In genomic region chr14:47020500-47020899, GRCh38 we compare ENCODE assay signal across 39 cellular contexts.
"Had no signal": no experiment of that assay in that cellular context is flagged by ENCODE, and none has a peak within 500 bp of the region (broad histone marks: within the 10 kb centered on the region; RNA-seq: fewer than 3 reads in every experiment).

No MANE protein-coding gene starts in this region.

- H3K36me3 Mint-ChIP-seq: activated naive CD4-positive, alpha-beta T cell treated with anti-CD3 and anti-CD28 coated beads, Interleukin-2, amount 50 U/mL, for 72 hours; activated naive CD8-positive, alpha-beta T cell; activated naive CD8-positive, alpha-beta T cell treated with anti-CD3 and anti-CD28 coated beads for 36 hours; activated naive CD8-positive, alpha-beta T cell treated with anti-CD3 and anti-CD28 coated beads, Interleukin-2, amount 10 ng/mL, durations not matched to agents 7 days and 5 days; brain had no signal

- H3K27me3 Mint-ChIP-seq: activated naive CD8-positive, alpha-beta T cell; activated naive CD8-positive, alpha-beta T cell treated with anti-CD3 and anti-CD28 coated beads for 36 hours; activated naive CD8-positive, alpha-beta T cell treated with anti-CD3 and anti-CD28 coated beads, Interleukin-2, amount 10 ng/mL, durations not matched to agents 7 days and 5 days; activated naive CD8-positive, alpha-beta T cell treated with anti-CD3 and anti-CD28 coated beads, Interleukin-2, amount 50 U/mL, for 24 hours; activated T-cell treated with anti-CD3 and anti-CD28 coated beads, Interleukin-2, amount 50 U/mL, for 24 hours; activated T-helper 17 cell treated with anti-CD3 and anti-CD28 coated beads, Interleukin-2, amount 50 U/mL, for 72 hours; brain; central memory CD8-positive, alpha-beta T cell had no signal

- H3K4me1 ChIP-seq: adrenal gland, ascending aorta, body of pancreas, breast epithelium had no signal

- H3K27ac ChIP-seq: adrenal gland, ascending aorta, body of pancreas, brain microvascular endothelial cell, breast epithelium, cardiac muscle cell had no signal

- H3K36me3 ChIP-seq: adrenal gland, ascending aorta, brain microvascular endothelial cell, breast epithelium, cardiac muscle cell had no signal

- H3K9me3 Mint-ChIP-seq: activated T-helper 1 cell treated with anti-CD3 and anti-CD28 coated beads, Interleukin-12 subunit alpha, Interleukin-12 subunit beta, Interleukin-2, Interleukin-4 antibody, amounts not matched to agents 30 ng/mL and 10 ng/mL and 1 ng/mL, durations not matched to agents 14 hours and 24 hours and 36 hours; brain had no signal

- H3K4me3 ChIP-seq: adrenal gland, ascending aorta, body of pancreas, breast epithelium, cardiac muscle cell had no signal

- FAIRE-seq: astrocyte, bronchial epithelial cell, colon had no signal

- H3K27ac Mint-ChIP-seq: activated naive CD4-positive, alpha-beta T cell treated with anti-CD3 and anti-CD28 coated beads for 36 hours; activated naive CD4-positive, alpha-beta T cell treated with anti-CD3 and anti-CD28 coated beads, Interleukin-2, amount 50 U/mL, for 72 hours; activated naive CD8-positive, alpha-beta T cell; activated naive CD8-positive, alpha-beta T cell treated with anti-CD3 and anti-CD28 coated beads for 36 hours; activated naive CD8-positive, alpha-beta T cell treated with anti-CD3 and anti-CD28 coated beads, Interleukin-2, amount 10 ng/mL, durations not matched to agents 7 days and 5 days; activated naive CD8-positive, alpha-beta T cell treated with anti-CD3 and anti-CD28 coated beads, Interleukin-2, amount 50 U/mL, for 24 hours; activated T-cell treated with anti-CD3 and anti-CD28 coated beads, Interleukin-2, amount 50 U/mL, for 24 hours; activated T-cell treated with anti-CD3 and anti-CD28 coated beads, Interleukin-2, amount 50 U/mL, for 72 hours; activated T-helper 1 cell treated with anti-CD3 and anti-CD28 coated beads, Interleukin-12 subunit alpha, Interleukin-12 subunit beta, Interleukin-2, Interleukin-4 antibody, amounts not matched to agents 30 ng/mL and 10 ng/mL and 1 ng/mL, durations not matched to agents 14 hours and 24 hours and 36 hours; activated T-helper 17 cell treated with anti-CD3 and anti-CD28 coated beads, Interleukin-2, amount 50 U/mL, for 72 hours; activated T-helper 2 cell treated with anti-CD3 and anti-CD28 coated beads, Interferon-gamma antibody, Interleukin-2, Interleukin-4, amounts not matched to agents 10 μg/mL and 5 μg/mL and 100 μg/mL, durations not matched to agents 14 hours and 24 hours and 36 hours; brain had no signal

- H3K27me3 ChIP-seq: adrenal gland, ascending aorta, body of pancreas, brain microvascular endothelial cell, breast epithelium, cardiac muscle cell had no signal

- H3K4me1 Mint-ChIP-seq: activated naive CD8-positive, alpha-beta T cell treated with anti-CD3 and anti-CD28 coated beads for 36 hours; activated naive CD8-positive, alpha-beta T cell treated with anti-CD3 and anti-CD28 coated beads, Interleukin-2, amount 10 ng/mL, durations not matched to agents 7 days and 5 days; activated naive CD8-positive, alpha-beta T cell treated with anti-CD3 and anti-CD28 coated beads, Interleukin-2, amount 50 U/mL, for 24 hours; activated T-helper 17 cell treated with anti-CD3 and anti-CD28 coated beads, Interleukin-2, amount 50 U/mL, for 72 hours; central memory CD8-positive, alpha-beta T cell had no signal

- ATAC-seq: activated naive CD4-positive, alpha-beta T cell treated with anti-CD3 and anti-CD28 coated beads, Interleukin-2, amount 50 U/mL, for 72 hours; activated naive CD8-positive, alpha-beta T cell treated with anti-CD3 and anti-CD28 coated beads, Interleukin-2, amount 50 U/mL, for 24 hours; activated T-cell treated with anti-CD3 and anti-CD28 coated beads, Interleukin-2, amount 50 U/mL, for 4 hours; activated T-cell treated with anti-CD3 and anti-CD28 coated beads, Interleukin-2, amount 50 U/mL, for 72 hours; activated T-helper 17 cell treated with anti-CD3 and anti-CD28 coated beads, Interleukin-2, amount 50 U/mL, for 72 hours; body of pancreas had no signal

- DNase-seq: activated effector memory CD4-positive, alpha-beta T cell treated with anti-CD3 and anti-CD28 coated beads, Interleukin-2, amount 50 U/mL, for 16 hours; activated effector memory CD4-positive, alpha-beta T cell treated with Interleukin-2 at 50 U/mL for 16 hours; activated gamma-delta T cell; activated gamma-delta T cell treated with Interleukin-2 at 50 U/mL for 16 hours; activated naive CD4-positive, alpha-beta T cell; activated naive CD4-positive, alpha-beta T cell treated with anti-CD3 and anti-CD28 coated beads for 36 hours; activated naive CD4-positive, alpha-beta T cell treated with anti-CD3 and anti-CD28 coated beads, Interleukin-2, amount 50 U/mL, for 16 hours; activated naive CD4-positive, alpha-beta T cell treated with Interleukin-2 at 50 U/mL for 16 hours; activated naive CD8-positive, alpha-beta T cell treated with anti-CD3 and anti-CD28 coated beads for 36 hours; activated naive CD8-positive, alpha-beta T cell treated with anti-CD3 and anti-CD28 coated beads, Interleukin-2, amount 10 ng/mL, durations not matched to agents 7 days and 5 days; activated naive CD8-positive, alpha-beta T cell treated with anti-CD3 and anti-CD28 coated beads, Interleukin-2, amount 50 U/mL, for 24 hours; activated T-cell treated with anti-CD3 and anti-CD28 coated beads, Interleukin-2, amount 50 U/mL, for 1 hour; activated T-cell treated with anti-CD3 and anti-CD28 coated beads, Interleukin-2, amount 50 U/mL, for 24 hours; activated T-cell treated with anti-CD3 and anti-CD28 coated beads, Interleukin-2, amount 50 U/mL, for 4 hours; activated T-cell treated with anti-CD3 and anti-CD28 coated beads, Interleukin-2, amount 50 U/mL, for 48 hours; activated T-cell treated with anti-CD3 and anti-CD28 coated beads, Interleukin-2, amount 50 U/mL, for 72 hours; adrenal gland; amniotic stem cell; amygdala; anterior cingulate cortex; aorta; body of pancreas; brain microvascular endothelial cell; caudate nucleus; central memory CD4-positive, alpha-beta T cell; cerebellar nuclear complex had no signal

- H3K9me3 ChIP-seq: adrenal gland, ascending aorta, body of pancreas, breast epithelium had no signal

- H3K4me3 Mint-ChIP-seq: activated naive CD4-positive, alpha-beta T cell treated with anti-CD3 and anti-CD28 coated beads for 36 hours; activated naive CD8-positive, alpha-beta T cell; activated naive CD8-positive, alpha-beta T cell treated with anti-CD3 and anti-CD28 coated beads for 36 hours; activated naive CD8-positive, alpha-beta T cell treated with anti-CD3 and anti-CD28 coated beads, Interleukin-2, amount 10 ng/mL, durations not matched to agents 7 days and 5 days; activated naive CD8-positive, alpha-beta T cell treated with anti-CD3 and anti-CD28 coated beads, Interleukin-2, amount 50 U/mL, for 24 hours; activated T-cell treated with anti-CD3 and anti-CD28 coated beads, Interleukin-2, amount 50 U/mL, for 24 hours; activated T-cell treated with anti-CD3 and anti-CD28 coated beads, Interleukin-2, amount 50 U/mL, for 4 hours; activated T-cell treated with anti-CD3 and anti-CD28 coated beads, Interleukin-2, amount 50 U/mL, for 72 hours; activated T-helper 1 cell treated with anti-CD3 and anti-CD28 coated beads, Interleukin-12 subunit alpha, Interleukin-12 subunit beta, Interleukin-2, Interleukin-4 antibody, amounts not matched to agents 30 ng/mL and 10 ng/mL and 1 ng/mL, durations not matched to agents 14 hours and 24 hours and 36 hours; activated T-helper 17 cell treated with anti-CD3 and anti-CD28 coated beads, Interleukin-2, amount 50 U/mL, for 72 hours; central memory CD8-positive, alpha-beta T cell had no signal
